Comparison of ENCODE assay signal across 20 cellular contexts in the genomic region with DNA sequence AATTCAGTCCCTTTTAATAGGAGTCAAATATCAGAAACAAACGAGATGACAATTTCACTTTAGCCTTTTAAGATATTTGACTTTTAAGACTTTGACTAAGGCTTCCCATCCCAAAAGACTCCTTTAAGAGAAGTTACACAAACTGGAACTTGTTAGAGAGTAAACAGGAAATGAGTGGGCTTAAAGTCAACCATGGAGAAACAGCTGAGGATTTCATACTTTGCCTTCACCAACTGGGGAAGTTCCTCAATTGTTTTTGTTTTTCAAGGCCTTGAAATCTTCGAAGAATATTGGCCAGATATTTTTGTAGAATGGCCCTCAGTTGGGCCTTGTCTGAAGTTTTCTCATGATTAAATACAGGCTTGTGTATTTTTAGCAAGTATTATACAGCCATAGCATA.
DNase-seq lines count a peak whose midpoint lies in the region; ATAC-seq and TF ChIP-seq lines count a peak whose summit lies in the region.
"Had no signal": no experiment of that assay in that cellular context is flagged by ENCODE, and none has a peak within 500 bp of the region (broad histone marks: within the 10 kb centered on the region; RNA-seq: fewer than 3 reads in every experiment).

No MANE protein-coding gene starts in this region.

- H3K9ac ChIP-seq in BLaER1 treated with 17β-estradiol and CSF1 and Interleukin-3, amounts not matched to agents 10 nM and 100 nM = peak overlapping the region in 8 of 11 experiments; percentile 48 to 69 (median 54); a peak in 14 of 22 replicates
- no peak overlapping the region for H3K9ac ChIP-seq in OCI-LY3 (ENCODE audit: low read length)
- H3K9ac ChIP-seq: GM23248 had no signal

- H3K27me3 ChIP-seq in BLaER1 treated with 17β-estradiol and CSF1 and Interleukin-3, amounts not matched to agents 10 nM and 100 nM = no peaks in the 10 kb centered on the region
- H3K27me3 ChIP-seq in OCI-LY3 (ENCODE audit: low read depth, low read length) = no peaks in the 10 kb centered on the region

- TF ChIP-seq POLR2A in lower leg skin (IDR thresholded peaks at IDR 0.05) = no peak

- peaks cover 25 to 48% (median 38%) of the 10 kb centered on the region in 10 experiments for H3K4me1 ChIP-seq in BLaER1 treated with 17β-estradiol and CSF1 and Interleukin-3, amounts not matched to agents 10 nM and 100 nM
- no peaks in the 10 kb centered on the region for H3K4me1 ChIP-seq in OCI-LY3 (ENCODE audit: low read length)
- H3K4me1 ChIP-seq: Caco-2, HAP-1 had no signal

- peak overlapping the region; percentile 18 to 77 (median 57); a peak in 21 of 22 replicates for H3K4me2 ChIP-seq in BLaER1 treated with 17β-estradiol and CSF1 and Interleukin-3, amounts not matched to agents 10 nM and 100 nM
- H3K4me2 ChIP-seq in OCI-LY3 (ENCODE audit: low read length) = no peak overlapping the region

- H3K79me2 ChIP-seq in OCI-LY3 (ENCODE audit: low read length) = no peaks in the 10 kb centered on the region

- no peaks in the 10 kb centered on the region for H3K36me3 ChIP-seq in BLaER1 treated with 17β-estradiol and CSF1 and Interleukin-3, amounts not matched to agents 10 nM and 100 nM
- H3K36me3 ChIP-seq in OCI-LY3 (replicated peaks; ENCODE audit: low read depth, low read length) = no peaks in the 10 kb centered on the region
- H3K36me3 ChIP-seq: HAP-1 had no signal

- DNase-seq in left ventricle myocardium superior (no peak), lower leg skin (ENCODE audit: low spot score in 2 of 2) (no peak), NCI-H2107 (lab: John Stamatoyannopoulos, UW) (no peak), NCI-H2029 (lab: John Stamatoyannopoulos, UW) (no peak), glomerular visceral epithelial cell (ENCODE audit: extremely low spot score) (no peak)
- DNase-seq: ACHN; Caco-2; CD4-positive, CD25-positive, alpha-beta regulatory T cell; DMS153; GF-D8; GM23248; NCI-H1694 treated with DMSO at 0.1 percent for 48 hours; NCI-H345; NCI-H524 treated with DMSO at 0.1 percent for 48 hours; SHP77 treated with DMSO at 0.1 percent for 48 hours; T-helper 17 cell had no signal

- no peak overlapping the region; a peak in 1 of 20 replicates for H3K4me3 ChIP-seq in BLaER1 treated with 17β-estradiol and CSF1 and Interleukin-3, amounts not matched to agents 10 nM and 100 nM
- H3K4me3 ChIP-seq in OCI-LY3 (ENCODE audit: low read length) = no peak overlapping the region
- H3K4me3 ChIP-seq in lower leg skin (ENCODE audit: low read depth, poor library complexity, severe bottlenecking) = no peak overlapping the region
- H3K4me3 ChIP-seq: GM23248, HAP-1 had no signal

- 62 to 69% methylated on average over 2 of the region's 2 CpGs for WGBS in lower leg skin, 2 donors

- peaks cover 12 to 42% (median 24%) of the 10 kb centered on the region in 11 experiments; a peak in 17 of 22 replicates for H3K9me3 ChIP-seq in BLaER1 treated with 17β-estradiol and CSF1 and Interleukin-3, amounts not matched to agents 10 nM and 100 nM (replicated peaks in 1 of 11)
- no peaks in the 10 kb centered on the region for H3K9me3 ChIP-seq in OCI-LY3 (ENCODE audit: insufficient read depth, low read length)
- H3K9me3 ChIP-seq: Caco-2, HAP-1 had no signal

- ATAC-seq in GM18867 (IDR thresholded peaks at IDR 0.05; ENCODE audit: unreplicated experiment) (peak; percentile 26), left ventricle myocardium superior (peak; percentile 70)
- ATAC-seq: T-helper 17 cell had no signal

- H4K20me1 ChIP-seq in BLaER1 treated with 17β-estradiol and CSF1 and Interleukin-3, amounts not matched to agents 10 nM and 100 nM = no peaks in the 10 kb centered on the region
- H4K20me1 ChIP-seq in OCI-LY3 (ENCODE audit: insufficient read depth, low read length) = no peaks in the 10 kb centered on the region

- TF ChIP-seq CTCF in OCI-LY3 (IDR thresholded peaks at IDR 0.05; ENCODE audit: low read depth, low read length) (no peak), lower leg skin (IDR thresholded peaks at IDR 0.05) (no peak)

- 0 out of 2 replicates have a peak overlapping the region, but pooled peaks have one; percentile 18 for H2AFZ ChIP-seq in OCI-LY3 (ENCODE audit: low read depth, low read length)
- H2AFZ ChIP-seq: GM23248 had no signal

- intact Hi-C loops in left ventricle myocardium superior (cut with micrococcal nuclease) (no loop called here), lower leg skin (cut with DNase I; ENCODE audit: low total_unique reads) (no loop called here)

- peak overlapping the region; percentile 70 to 89 (median 81) for H3K27ac ChIP-seq in BLaER1 treated with 17β-estradiol and CSF1 and Interleukin-3, amounts not matched to agents 10 nM and 100 nM
- no peak overlapping the region for H3K27ac ChIP-seq in OCI-LY3 (ENCODE audit: low read length)
- H3K27ac ChIP-seq: GM23248 had no signal
